In the genomic region with DNA sequence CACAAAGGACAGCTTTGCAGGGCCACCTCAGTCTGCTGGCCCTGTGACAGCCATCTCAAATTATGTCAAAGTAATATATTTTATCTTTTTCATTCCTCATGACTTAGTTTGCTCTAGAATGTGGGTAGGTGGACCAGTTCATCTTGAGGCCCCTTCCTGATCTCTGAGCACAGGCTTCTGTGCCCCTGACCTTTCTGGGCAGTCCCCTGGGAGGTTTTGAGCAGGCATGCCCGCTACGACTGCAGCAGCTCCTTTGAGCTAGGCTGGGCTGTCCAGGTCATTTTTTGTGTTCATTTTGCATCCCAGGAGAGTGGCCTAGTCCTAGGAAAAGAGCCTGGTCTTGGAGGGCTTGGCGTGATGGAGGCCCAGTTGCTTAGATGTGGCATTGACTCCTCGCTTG, we compare ENCODE assay signal across 21 cellular contexts. TPM values are rescaled to one million over a fixed set of nuclear protein-coding genes. Genes with fewer than 3 reads are reported as not detected.
DNase-seq lines count a peak whose midpoint lies in the region; ATAC-seq and TF ChIP-seq lines count a peak whose summit lies in the region.
"Had no signal": no experiment of that assay in that cellular context is flagged by ENCODE, and none has a peak within 500 bp of the region (broad histone marks: within the 10 kb centered on the region; RNA-seq: fewer than 3 reads in every experiment).

No MANE protein-coding gene starts in this region.

- no peaks in the 10 kb centered on the region for H3K79me2 ChIP-seq in GM23338 (replicated peaks; ENCODE audit: insufficient read depth)

- no peak for DNase-seq in activated CD4-positive, alpha-beta T cell treated with anti-CD3 and anti-CD28 coated beads for 36 hours
- no peak for DNase-seq in activated CD4-positive, alpha-beta T cell treated with anti-CD3 and anti-CD28 coated beads for 4 hours
- DNase-seq in GM23338 (ENCODE audit: low spot score) (no peak), HT-29 (ENCODE audit: low spot score) (no peak)
- peak; percentile 15 for DNase-seq in natural killer cell treated with Interleukin-12 subunit alpha and Interleukin-12 subunit beta and Interleukin-15 and Interleukin-18, amount 100 ng/mL, for 72 hours (ENCODE audit: low spot score)
- DNase-seq: AML-193; endodermal cell; NCI-H1092; NCI-H187 treated with DMSO at 0.1 percent for 48 hours; NCI-H69; retina; spleen; stimulated activated CD4-positive, alpha-beta T cell treated with anti-CD3 and anti-CD28 coated beads, Interleukin-4, amount 100 ng/mL, for 24 hours had no signal

- H3K27me3 ChIP-seq in GM23338 (ENCODE audit: insufficient read depth): no peaks in the 10 kb centered on the region
- H3K27me3 ChIP-seq: spleen had no signal

- peak overlapping the region; percentile 95 for H3K4me3 Mint-ChIP-seq in activated CD4-positive, alpha-beta T cell treated with anti-CD3 and anti-CD28 coated beads for 36 hours
- no peak overlapping the region for H3K4me3 Mint-ChIP-seq in GM23338
- peak overlapping the region; percentile 94 for H3K4me3 Mint-ChIP-seq in activated naive CD8-positive, alpha-beta T cell
- no peak overlapping the region for H3K4me3 Mint-ChIP-seq in natural killer cell treated with Interleukin-12 subunit alpha and Interleukin-12 subunit beta and Interleukin-15 and Interleukin-18, amount 100 ng/mL, for 72 hours
- H3K4me3 Mint-ChIP-seq: brain, endodermal cell, type B pancreatic cell had no signal

- no peaks in the 10 kb centered on the region for H3F3A ChIP-seq in GM23338 (replicated peaks; ENCODE audit: low read depth)

- CTCF ChIA-PET in activated CD4-positive, alpha-beta T cell treated with anti-CD3 and anti-CD28 coated beads for 36 hours (lab: Charles Lee): interaction anchor here (0.6 to 27.5 kb wide), 4 partner anchors 7 to 343 kb away, joined by 3 to 621 read pairs (median 312); no protein-coding TSS in a partner anchor

- 0 out of 2 replicates have a peak, but pooled peaks cover 6% of the 10 kb centered on the region for H3K4me1 ChIP-seq in GM23338 (ENCODE audit: insufficient read depth)

- no peaks in the 10 kb centered on the region for H3K27me3 Mint-ChIP-seq in activated CD4-positive, alpha-beta T cell treated with anti-CD3 and anti-CD28 coated beads for 36 hours
- peaks cover 6% of the 10 kb centered on the region for H3K27me3 Mint-ChIP-seq in GM23338 (ENCODE audit: insufficient read depth, low read depth, poor library complexity)
- H3K27me3 Mint-ChIP-seq in activated naive CD8-positive, alpha-beta T cell: no peaks in the 10 kb centered on the region
- H3K27me3 Mint-ChIP-seq in natural killer cell treated with Interleukin-12 subunit alpha and Interleukin-12 subunit beta and Interleukin-15 and Interleukin-18, amount 100 ng/mL, for 72 hours: no peaks in the 10 kb centered on the region
- H3K27me3 Mint-ChIP-seq: brain, type B pancreatic cell had no signal

- H3K36me3 Mint-ChIP-seq in activated CD4-positive, alpha-beta T cell treated with anti-CD3 and anti-CD28 coated beads for 36 hours (ENCODE audit: low read depth): peaks cover 97% of the 10 kb centered on the region
- no peaks in the 10 kb centered on the region; the same call in 2 of the 3 replicates for H3K36me3 Mint-ChIP-seq in GM23338 (ENCODE audit: low read depth)
- peaks cover 42% of the 10 kb centered on the region for H3K36me3 Mint-ChIP-seq in activated naive CD8-positive, alpha-beta T cell
- peaks cover 26% of the 10 kb centered on the region for H3K36me3 Mint-ChIP-seq in natural killer cell treated with Interleukin-12 subunit alpha and Interleukin-12 subunit beta and Interleukin-15 and Interleukin-18, amount 100 ng/mL, for 72 hours
- H3K36me3 Mint-ChIP-seq: brain, type B pancreatic cell had no signal

- H3K4me1 Mint-ChIP-seq in activated CD4-positive, alpha-beta T cell treated with anti-CD3 and anti-CD28 coated beads for 36 hours: peaks cover 98% of the 10 kb centered on the region
- H3K4me1 Mint-ChIP-seq in GM23338: peaks cover 20% of the 10 kb centered on the region
- H3K4me1 Mint-ChIP-seq in activated naive CD8-positive, alpha-beta T cell (ENCODE audit: low read depth): peaks cover 97% of the 10 kb centered on the region
- H3K4me1 Mint-ChIP-seq in natural killer cell treated with Interleukin-12 subunit alpha and Interleukin-12 subunit beta and Interleukin-15 and Interleukin-18, amount 100 ng/mL, for 72 hours (ENCODE audit: low read depth in 2 of 2): peaks cover 88 to 96% of the 10 kb centered on the region in 2 donors
- H3K4me1 Mint-ChIP-seq: endodermal cell had no signal

- H3K9me2 ChIP-seq in GM23338 (ENCODE audit: insufficient read depth): 0 out of 2 replicates have a peak, but pooled peaks cover 4% of the 10 kb centered on the region

- H3K9me3 Mint-ChIP-seq in activated CD4-positive, alpha-beta T cell treated with anti-CD3 and anti-CD28 coated beads for 36 hours (ENCODE audit: low read depth): no peaks in the 10 kb centered on the region
- no peaks in the 10 kb centered on the region for H3K9me3 Mint-ChIP-seq in GM23338
- no peaks in the 10 kb centered on the region for H3K9me3 Mint-ChIP-seq in activated naive CD8-positive, alpha-beta T cell (ENCODE audit: low read depth)
- no peaks in the 10 kb centered on the region for H3K9me3 Mint-ChIP-seq in natural killer cell treated with Interleukin-12 subunit alpha and Interleukin-12 subunit beta and Interleukin-15 and Interleukin-18, amount 100 ng/mL, for 72 hours
- H3K9me3 Mint-ChIP-seq: brain, endodermal cell, type B pancreatic cell had no signal

- no peak for TF ChIP-seq CTCF in GM23338 (conservative IDR thresholded peaks at IDR 0.05; ENCODE audit: low read depth in 2 of 2)

- H3K36me3 ChIP-seq in GM23338 (ENCODE audit: insufficient read depth): no peaks in the 10 kb centered on the region

- intact Hi-C loops in activated CD4-positive, alpha-beta T cell treated with anti-CD3 and anti-CD28 coated beads for 36 hours (cut with DNase I, micrococcal nuclease): loop anchor here in 1 of 2 experiments (10.0 kb wide), 1 partner anchor 1355 kb away; the partner anchor contains the start of gene DSTYK

- no peak overlapping the region for H3K4me3 ChIP-seq in GM23338
- H3K4me3 ChIP-seq: lung, SK-N-MC had no signal

- POLR2A ChIA-PET in activated CD4-positive, alpha-beta T cell treated with anti-CD3 and anti-CD28 coated beads for 36 hours (lab: Charles Lee): interaction anchor here (0.7 kb wide), 1 partner anchor 8 kb away, joined by 3 read pairs; no protein-coding TSS in a partner anchor

- no peak for ATAC-seq in activated CD4-positive, alpha-beta T cell treated with anti-CD3 and anti-CD28 coated beads for 36 hours
- no peak for ATAC-seq in GM23338
- ATAC-seq in natural killer cell treated with Interleukin-12 subunit alpha and Interleukin-12 subunit beta and Interleukin-15 and Interleukin-18, amount 100 ng/mL, for 72 hours: no peak
- ATAC-seq in GM21381 (IDR thresholded peaks at IDR 0.05; ENCODE audit: unreplicated experiment): no peak
- ATAC-seq in GM21619 (IDR thresholded peaks at IDR 0.05; ENCODE audit: unreplicated experiment): no peak

- H3K4me2 ChIP-seq in GM23338: 0 out of 2 replicates have a peak overlapping the region, but pooled peaks have one; percentile 38

- H3K27ac Mint-ChIP-seq in activated CD4-positive, alpha-beta T cell treated with anti-CD3 and anti-CD28 coated beads for 36 hours: peak overlapping the region; percentile 99
- H3K27ac Mint-ChIP-seq in GM23338: no peak overlapping the region
- peak overlapping the region; percentile 100 for H3K27ac Mint-ChIP-seq in activated naive CD8-positive, alpha-beta T cell
- peak overlapping the region; percentile 99 to 100 for H3K27ac Mint-ChIP-seq in natural killer cell treated with Interleukin-12 subunit alpha and Interleukin-12 subunit beta and Interleukin-15 and Interleukin-18, amount 100 ng/mL, for 72 hours
- H3K27ac Mint-ChIP-seq: brain, endodermal cell, type B pancreatic cell had no signal

- H4K20me1 ChIP-seq in GM23338 (replicated peaks; ENCODE audit: insufficient read depth): no peaks in the 10 kb centered on the region

- no peak overlapping the region for H3K27ac ChIP-seq in GM23338 (ENCODE audit: low read depth)
- H3K27ac ChIP-seq: RWPE1, SK-N-MC had no signal

- H2AFZ ChIP-seq in GM23338: no peak overlapping the region

TF ChIP-seq in GM23338, 12 proteins besides CTCF, POLR2A, EP300 and RAD21 (continues in another document):
- TF ChIP-seq EZH2phosphoT487 (IDR thresholded peaks at IDR 0.05; ENCODE audit: unreplicated experiment): no peak
- TF ChIP-seq JUNB (IDR thresholded peaks at IDR 0.05; ENCODE audit: unreplicated experiment): no peak
- TF ChIP-seq ETS1 (IDR thresholded peaks at IDR 0.05): no peak

RNA-seq across cellular contexts. Expression of gene EIF2D, which starts 42.7 kb away (rescaled TPM):
- 100 to 1,000 TPM in 1 of 2 experiments, 10 to 100 TPM in 1; 91.2 to 100 TPM for total RNA-seq in activated CD4-positive, alpha-beta T cell treated with anti-CD3 and anti-CD28 coated beads for 36 hours
- 26.0 and 34.8 TPM in 2 replicates for total RNA-seq in GM23338 (2014; rRNA removed; shearing (Covaris generic))
- 18.7 and 25.1 TPM in 2 replicates for polyA plus RNA-seq in GM23338 (2016; fragmentation: Nextera tagmentation; extraction: Ambion mirVana)
- 10 to 100 TPM; 49.1 to 91.5 TPM for total RNA-seq in natural killer cell treated with Interleukin-12 subunit alpha and Interleukin-12 subunit beta and Interleukin-15 and Interleukin-18, amount 100 ng/mL, for 72 hours
- 46.0 and 47.4 TPM in 2 replicates for total RNA-seq in HT-29 (2014; rRNA removed; shearing (Covaris generic))

Comparison
In these comparisons a context has a peak if more than half of its experiments do, and no peak if none do; other contexts are left out.
1. H3K4me3 Mint-ChIP-seq: peak in activated CD4-positive, alpha-beta T cell treated with anti-CD3 and anti-CD28 coated beads for 36 hours (single experiment) and activated naive CD8-positive, alpha-beta T cell (single experiment); none in GM23338 (single experiment) and natural killer cell treated with Interleukin-12 subunit alpha and Interleukin-12 subunit beta and Interleukin-15 and Interleukin-18, amount 100 ng/mL, for 72 hours (single experiment).